Comparison of ENCODE assay signal across 9 cellular contexts in the genomic region with DNA sequence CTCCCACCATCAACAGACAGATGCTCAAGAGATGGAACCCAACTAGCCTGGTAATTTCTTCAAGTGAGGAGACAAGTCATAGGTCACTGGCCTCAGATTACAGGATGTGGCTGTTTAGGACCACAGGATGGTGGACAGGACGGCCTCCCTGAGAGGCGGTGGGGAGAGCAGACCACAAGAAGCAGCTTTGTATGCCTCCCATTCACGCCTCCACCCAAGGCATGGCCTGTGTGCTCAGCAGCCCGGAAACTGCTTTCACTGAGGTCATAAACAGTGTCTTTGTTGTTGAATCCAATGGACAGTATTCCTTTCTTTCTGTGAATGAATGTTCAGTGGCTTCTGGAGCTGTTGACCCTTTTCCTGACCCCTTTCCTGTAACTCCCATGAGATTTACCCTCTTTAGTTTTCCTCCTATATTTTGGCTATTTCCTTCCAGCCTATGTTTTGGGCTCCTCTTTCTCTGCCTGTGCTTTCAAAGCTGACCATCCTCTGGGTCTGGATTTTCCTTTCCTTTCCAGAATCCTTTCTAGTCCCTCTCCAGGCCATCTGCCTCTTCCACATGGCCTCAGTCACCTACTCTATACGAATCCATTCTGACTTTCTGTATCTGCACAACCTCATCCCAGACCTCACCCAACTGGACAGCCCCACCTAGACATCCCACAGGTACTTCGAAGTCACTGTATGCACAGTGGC. TPM values are rescaled to one million over a fixed set of nuclear protein-coding genes. Genes with fewer than 3 reads are reported as not detected.
A peak's percentile ranks its signal among the peaks of the same experiment; 100 is the strongest.
DNase-seq lines count a peak whose midpoint lies in the region; ATAC-seq, FAIRE-seq and TF ChIP-seq lines count a peak whose summit lies in the region.
"Had no signal": no experiment of that assay in that cellular context is flagged by ENCODE, and none has a peak within 500 bp of the region (broad histone marks: within the 10 kb centered on the region; RNA-seq: fewer than 3 reads in every experiment).

No MANE protein-coding gene starts in this region.

- CTCF ChIA-PET in WTC11 (lab: Charles Lee) = no interaction called here

- peak overlapping the region; percentile 35 for H3K27ac Mint-ChIP-seq in activated T-helper 1 cell treated with anti-CD3 and anti-CD28 coated beads, Interleukin-12 subunit alpha, Interleukin-12 subunit beta, Interleukin-2, Interleukin-4 antibody, amounts not matched to agents 30 ng/mL and 10 ng/mL and 1 ng/mL, durations not matched to agents 14 hours and 24 hours and 36 hours
- H3K27ac Mint-ChIP-seq in nephron progenitor cell (peak overlapping the region; percentile 90), HFFc6 (no peak overlapping the region), WTC11 (no peak overlapping the region; the same call in 1 of the 2 replicates)
- H3K27ac Mint-ChIP-seq: IgD-negative memory B cell had no signal

- H3K9me3 ChIP-seq in sigmoid colon = no peaks in the 10 kb centered on the region

- TF ChIP-seq EP300 in sigmoid colon (IDR thresholded peaks at IDR 0.05) = no peak

- H3K27ac ChIP-seq in sigmoid colon = no peak overlapping the region

- DNase-seq in GM12892 (ENCODE audit: insufficient read length) (peak; percentile 45), nephron progenitor cell (peak; percentile 31), HFFc6 (no peak), NCI-H2196 (lab: John Stamatoyannopoulos, UW; ENCODE audit: unreplicated experiment) (no peak), sigmoid colon (no peak), WTC11 (ENCODE audit: low spot score) (no peak)
- no peak for DNase-seq in activated T-helper 1 cell treated with anti-CD3 and anti-CD28 coated beads, Interleukin-12 subunit alpha, Interleukin-12 subunit beta, Interleukin-2, Interleukin-4 antibody, amounts not matched to agents 30 ng/mL and 10 ng/mL and 1 ng/mL, durations not matched to agents 14 hours and 24 hours and 36 hours (ENCODE audit: low spot score)

- intact Hi-C loops in activated T-helper 1 cell treated with anti-CD3 and anti-CD28 coated beads, Interleukin-12 subunit alpha, Interleukin-12 subunit beta, Interleukin-2, Interleukin-4 antibody, amounts not matched to agents 30 ng/mL and 10 ng/mL and 1 ng/mL, durations not matched to agents 14 hours and 24 hours and 36 hours (cut with micrococcal nuclease) = no loop called here
- intact Hi-C loops in sigmoid colon (cut with DNase I) = no loop called here

- no peaks in the 10 kb centered on the region for H3K4me1 ChIP-seq in sigmoid colon

- no peaks in the 10 kb centered on the region for H3K9me3 Mint-ChIP-seq in activated T-helper 1 cell treated with anti-CD3 and anti-CD28 coated beads, Interleukin-12 subunit alpha, Interleukin-12 subunit beta, Interleukin-2, Interleukin-4 antibody, amounts not matched to agents 30 ng/mL and 10 ng/mL and 1 ng/mL, durations not matched to agents 14 hours and 24 hours and 36 hours
- peaks cover 22% of the 10 kb centered on the region for H3K9me3 Mint-ChIP-seq in nephron progenitor cell
- H3K9me3 Mint-ChIP-seq in HFFc6 = 0 out of 2 replicates have a peak, but pooled peaks cover 4% of the 10 kb centered on the region
- H3K9me3 Mint-ChIP-seq in WTC11 = peaks cover 19% of the 10 kb centered on the region
- H3K9me3 Mint-ChIP-seq: IgD-negative memory B cell had no signal

- 71 to 74% methylated on average over 6 of the region's 6 CpGs for WGBS in sigmoid colon, 2 donors

- no peak for TF ChIP-seq CTCF in nephron progenitor cell (IDR thresholded peaks at IDR 0.05)
- TF ChIP-seq CTCF in HFFc6 (IDR thresholded peaks at IDR 0.05) = no peak
- no peak for TF ChIP-seq CTCF in sigmoid colon (IDR thresholded peaks at IDR 0.05)
- no peak for TF ChIP-seq CTCF in WTC11 (IDR thresholded peaks at IDR 0.05)

- no peak overlapping the region for H3K4me3 Mint-ChIP-seq in activated T-helper 1 cell treated with anti-CD3 and anti-CD28 coated beads, Interleukin-12 subunit alpha, Interleukin-12 subunit beta, Interleukin-2, Interleukin-4 antibody, amounts not matched to agents 30 ng/mL and 10 ng/mL and 1 ng/mL, durations not matched to agents 14 hours and 24 hours and 36 hours
- H3K4me3 Mint-ChIP-seq in nephron progenitor cell = peak overlapping the region; percentile 7
- no peak overlapping the region for H3K4me3 Mint-ChIP-seq in HFFc6
- no peak overlapping the region for H3K4me3 Mint-ChIP-seq in WTC11

- peaks cover 8% of the 10 kb centered on the region for H3K27me3 Mint-ChIP-seq in activated T-helper 1 cell treated with anti-CD3 and anti-CD28 coated beads, Interleukin-12 subunit alpha, Interleukin-12 subunit beta, Interleukin-2, Interleukin-4 antibody, amounts not matched to agents 30 ng/mL and 10 ng/mL and 1 ng/mL, durations not matched to agents 14 hours and 24 hours and 36 hours (ENCODE audit: insufficient read depth)
- H3K27me3 Mint-ChIP-seq in nephron progenitor cell (ENCODE audit: low read depth, poor library complexity) = peaks cover 9% of the 10 kb centered on the region
- peaks cover 13% of the 10 kb centered on the region for H3K27me3 Mint-ChIP-seq in HFFc6 (ENCODE audit: insufficient read depth)
- H3K27me3 Mint-ChIP-seq in WTC11 (ENCODE audit: low read depth) = no peaks in the 10 kb centered on the region
- H3K27me3 Mint-ChIP-seq: IgD-negative memory B cell had no signal

- no peaks in the 10 kb centered on the region for H3K36me3 Mint-ChIP-seq in activated T-helper 1 cell treated with anti-CD3 and anti-CD28 coated beads, Interleukin-12 subunit alpha, Interleukin-12 subunit beta, Interleukin-2, Interleukin-4 antibody, amounts not matched to agents 30 ng/mL and 10 ng/mL and 1 ng/mL, durations not matched to agents 14 hours and 24 hours and 36 hours (ENCODE audit: low read depth)
- H3K36me3 Mint-ChIP-seq in nephron progenitor cell (ENCODE audit: low read depth) = no peaks in the 10 kb centered on the region
- H3K36me3 Mint-ChIP-seq in HFFc6 (ENCODE audit: low read depth) = no peaks in the 10 kb centered on the region; the same call in 1 of the 2 replicates
- H3K36me3 Mint-ChIP-seq in WTC11 = no peaks in the 10 kb centered on the region; the same call in 1 of the 2 replicates

- H3K36me3 ChIP-seq in sigmoid colon = no peaks in the 10 kb centered on the region

- TF ChIP-seq POLR2A in GM12892 (IDR thresholded peaks at IDR 0.05; ENCODE audit: low read depth, low read length) (no peak), sigmoid colon (IDR thresholded peaks at IDR 0.05) (no peak)

- no peaks in the 10 kb centered on the region for H3K4me1 Mint-ChIP-seq in activated T-helper 1 cell treated with anti-CD3 and anti-CD28 coated beads, Interleukin-12 subunit alpha, Interleukin-12 subunit beta, Interleukin-2, Interleukin-4 antibody, amounts not matched to agents 30 ng/mL and 10 ng/mL and 1 ng/mL, durations not matched to agents 14 hours and 24 hours and 36 hours (ENCODE audit: low read depth)
- H3K4me1 Mint-ChIP-seq in nephron progenitor cell (peaks cover 47% of the 10 kb centered on the region), HFFc6 (ENCODE audit: low read depth) (peaks cover 1% of the 10 kb centered on the region), WTC11 (peaks cover 19% of the 10 kb centered on the region)

- ATAC-seq in HG02798 (IDR thresholded peaks at IDR 0.05; ENCODE audit: poor library complexity, unreplicated experiment) = peak; percentile 65
- no peak for ATAC-seq in WTC11

- POLR2A ChIA-PET in WTC11 (lab: Charles Lee) = interaction anchor here (1.9 kb wide), 1 partner anchor 32 kb away, joined by 6 read pairs; a partner anchor contains a TSS

- H3K27me3 ChIP-seq in sigmoid colon = no peaks in the 10 kb centered on the region

- H3K4me3 ChIP-seq in sigmoid colon = no peak overlapping the region

- no peak for FAIRE-seq in GM12892 (lab: Jason Lieb, UNC)

TF ChIP-seq in WTC11, 78 proteins besides CTCF, POLR2A, EP300 and RAD21 (continues in another document):
- TF ChIP-seq OVOL2 (CRISPR knock-in tag; IDR thresholded peaks at IDR 0.05; ENCODE audit: borderline replicate concordance) = no peak
- TF ChIP-seq, protein P1, sequence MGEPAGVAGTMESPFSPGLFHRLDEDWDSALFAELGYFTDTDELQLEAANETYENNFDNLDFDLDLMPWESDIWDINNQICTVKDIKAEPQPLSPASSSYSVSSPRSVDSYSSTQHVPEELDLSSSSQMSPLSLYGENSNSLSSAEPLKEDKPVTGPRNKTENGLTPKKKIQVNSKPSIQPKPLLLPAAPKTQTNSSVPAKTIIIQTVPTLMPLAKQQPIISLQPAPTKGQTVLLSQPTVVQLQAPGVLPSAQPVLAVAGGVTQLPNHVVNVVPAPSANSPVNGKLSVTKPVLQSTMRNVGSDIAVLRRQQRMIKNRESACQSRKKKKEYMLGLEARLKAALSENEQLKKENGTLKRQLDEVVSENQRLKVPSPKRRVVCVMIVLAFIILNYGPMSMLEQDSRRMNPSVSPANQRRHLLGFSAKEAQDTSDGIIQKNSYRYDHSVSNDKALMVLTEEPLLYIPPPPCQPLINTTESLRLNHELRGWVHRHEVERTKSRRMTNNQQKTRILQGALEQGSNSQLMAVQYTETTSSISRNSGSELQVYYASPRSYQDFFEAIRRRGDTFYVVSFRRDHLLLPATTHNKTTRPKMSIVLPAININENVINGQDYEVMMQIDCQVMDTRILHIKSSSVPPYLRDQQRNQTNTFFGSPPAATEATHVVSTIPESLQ (CRISPR knock-in tag; IDR thresholded peaks at IDR 0.05) = no peak
- no peak for TF ChIP-seq HMGA2 (CRISPR knock-in tag; IDR thresholded peaks at IDR 0.05)
- no peak for TF ChIP-seq ZNF317 (CRISPR knock-in tag; IDR thresholded peaks at IDR 0.05; ENCODE audit: borderline replicate concordance, low read depth)
- TF ChIP-seq TP53 (CRISPR knock-in tag; IDR thresholded peaks at IDR 0.05) = no peak

RNA-seq across cellular contexts. Expression of a gene that starts 32.4 kb away (rescaled TPM):
- 11.8 TPM for polyA plus RNA-seq in GM12892 (2012; ENCODE audit: missing spikeins)
- total RNA-seq in activated T-helper 1 cell treated with anti-CD3 and anti-CD28 coated beads, Interleukin-12 subunit alpha, Interleukin-12 subunit beta, Interleukin-2, Interleukin-4 antibody, amounts not matched to agents 30 ng/mL and 10 ng/mL and 1 ng/mL, durations not matched to agents 14 hours and 24 hours and 36 hours = 17.7 and 19.4 TPM in 2 replicates
- total RNA-seq in HFFc6 (2021; fragmentation: NEBNext Ultra II Directional; extraction: Animal tissue kit (Norgen Biotek cat#: 25700)) = 10 to 100 TPM in 5 of 6 experiments, 1 to 10 TPM in 1; 8.7 to 12.8 (median 12.5) TPM
- total RNA-seq in sigmoid colon (10 to 100 TPM; 16.0 to 22.2 (median 19.2) TPM), WTC11 (2021) (79.3 to 83.3 TPM (median 80.6 TPM) in 3 replicates)
- 1 to 10 TPM; 4.4 to 7.7 (median 6.6) TPM for polyA plus RNA-seq in sigmoid colon

RNA-seq across cellular contexts. Expression of a gene that starts 42.2 kb away (rescaled TPM):
- polyA plus RNA-seq in GM12892 (2012; ENCODE audit: missing spikeins) = 3.7 TPM
- 30.4 and 30.5 TPM in 2 replicates for total RNA-seq in activated T-helper 1 cell treated with anti-CD3 and anti-CD28 coated beads, Interleukin-12 subunit alpha, Interleukin-12 subunit beta, Interleukin-2, Interleukin-4 antibody, amounts not matched to agents 30 ng/mL and 10 ng/mL and 1 ng/mL, durations not matched to agents 14 hours and 24 hours and 36 hours
- 100 to 1,000 TPM in 4 of 6 experiments, 10 to 100 TPM in 2; 97.2 to 108 (median 101) TPM for total RNA-seq in HFFc6 (2021; fragmentation: NEBNext Ultra II Directional; extraction: Animal tissue kit (Norgen Biotek cat#: 25700))
- total RNA-seq in sigmoid colon (10 to 100 TPM; 32.9 to 62.4 (median 43.9) TPM), WTC11 (2021) (15.7 to 16.8 TPM (median 15.9 TPM) in 3 replicates)
- 10 to 100 TPM; 10.8 to 22.5 (median 16.9) TPM for polyA plus RNA-seq in sigmoid colon

Comparison
In these comparisons a context has a peak if more than half of its experiments do, and no peak if none do; other contexts are left out.
1. DNase-seq: peak in GM12892 (single experiment) and nephron progenitor cell (single experiment); none in activated T-helper 1 cell treated with anti-CD3 and anti-CD28 coated beads, Interleukin-12 subunit alpha, Interleukin-12 subunit beta, Interleukin-2, Interleukin-4 antibody, amounts not matched to agents 30 ng/mL and 10 ng/mL and 1 ng/mL, durations not matched to agents 14 hours and 24 hours and 36 hours (single experiment), HFFc6 (single experiment), NCI-H2196 (single experiment), sigmoid colon (single experiment) and WTC11 (single experiment).
2. H3K27ac Mint-ChIP-seq: peak in activated T-helper 1 cell treated with anti-CD3 and anti-CD28 coated beads, Interleukin-12 subunit alpha, Interleukin-12 subunit beta, Interleukin-2, Interleukin-4 antibody, amounts not matched to agents 30 ng/mL and 10 ng/mL and 1 ng/mL, durations not matched to agents 14 hours and 24 hours and 36 hours (single experiment) and nephron progenitor cell (single experiment); none in HFFc6 (single experiment) and WTC11 (single experiment).